Comparison of ENCODE assay signal across 8 cellular contexts in genomic region chr4:90127706-90128345, GRCh38. TPM values are rescaled to one million over a fixed set of nuclear protein-coding genes. Genes with fewer than 3 reads are reported as not detected.
DNase-seq lines count a peak whose midpoint lies in the region; ATAC-seq, FAIRE-seq and TF ChIP-seq lines count a peak whose summit lies in the region.

No MANE protein-coding gene starts in this region.

- H3K4me3 ChIP-seq in GM06990 (replicated peaks; ENCODE audit: low read depth, low read length), result peak overlapping the region; percentile 60
- peak overlapping the region; percentile 70 for H3K4me3 ChIP-seq in HUES48 (ENCODE audit: low read depth, low read length)
- H3K4me3 ChIP-seq in mammary epithelial cell (replicated peaks in 1 of 3; ENCODE audit: insufficient read depth in 1 of 3, low read depth in 2 of 3, low read length in 3 of 3), result peak overlapping the region; percentile 54 to 74 (median 63)
- peak overlapping the region; percentile 66 to 86 for H3K4me3 ChIP-seq in kidney (ENCODE audit: low read length in 2 of 2)

- H3K4me1 ChIP-seq in HUES48 (ENCODE audit: control insufficient read depth, insufficient read depth, low read length) (peaks cover 21% of the 10 kb centered on the region; the same call in 1 of the 2 replicates), mammary epithelial cell (ENCODE audit: insufficient read depth, low read length) (peaks cover 8% of the 10 kb centered on the region), kidney (ENCODE audit: control insufficient read depth in 1 of 2, insufficient read depth in 1 of 2, low read depth in 1 of 2, low read length in 2 of 2) (no peaks in the 10 kb centered on the region)

- no peak for TF ChIP-seq CTCF in GM06990 (IDR thresholded peaks at IDR 0.05; ENCODE audit: insufficient read depth, low read length, poor library complexity, severe bottlenecking)
- TF ChIP-seq CTCF in mammary epithelial cell (conservative IDR thresholded peaks at IDR 0.05 in 1 of 2, IDR thresholded peaks at IDR 0.05 in 1 of 2; ENCODE audit: extremely low read depth in 1 of 2, insufficient read depth in 1 of 2, low read depth in 1 of 2, low read length in 2 of 2), result no peak
- TF ChIP-seq CTCF in kidney (IDR thresholded peaks at IDR 0.05; ENCODE audit: borderline replicate concordance, extremely low read depth, insufficient read depth), result no peak

- ATAC-seq in GM21447 (IDR thresholded peaks at IDR 0.05; ENCODE audit: unreplicated experiment), result peak; percentile 21
- ATAC-seq in stimulated activated naive CD8-positive, alpha-beta T cell treated with anti-CD3 and anti-CD28 coated beads, Interleukin-15, amount 100 ng/mL, for 72 hours, result peak; percentile 29

- no peak overlapping the region for H3K27ac ChIP-seq in HUES48 (ENCODE audit: low read depth, low read length)
- no peak overlapping the region for H3K27ac ChIP-seq in mammary epithelial cell (ENCODE audit: insufficient read depth, low read depth, low read length)
- peak overlapping the region; percentile 90 to 91 for H3K27ac ChIP-seq in kidney (ENCODE audit: low read depth in 2 of 2, low read length in 2 of 2)

- H3K9me3 ChIP-seq in HUES48 (ENCODE audit: control insufficient read depth, insufficient read depth, low read length), result no peaks in the 10 kb centered on the region
- no peaks in the 10 kb centered on the region for H3K9me3 ChIP-seq in mammary epithelial cell (replicated peaks; ENCODE audit: insufficient read depth, low read length)
- no peaks in the 10 kb centered on the region for H3K9me3 ChIP-seq in kidney (ENCODE audit: control insufficient read depth in 1 of 2, low read length in 2 of 2)

- no peak for FAIRE-seq in kidney (lab: Jason Lieb, UNC)

- H3K79me2 ChIP-seq in mammary epithelial cell (ENCODE audit: insufficient read depth, low read length), result no peaks in the 10 kb centered on the region

- no peaks in the 10 kb centered on the region for H3K9me3 Mint-ChIP-seq in stimulated activated naive CD8-positive, alpha-beta T cell treated with anti-CD3 and anti-CD28 coated beads, Interleukin-15, amount 100 ng/mL, for 72 hours

- peaks cover 22% of the 10 kb centered on the region for H3K4me1 Mint-ChIP-seq in stimulated activated naive CD8-positive, alpha-beta T cell treated with anti-CD3 and anti-CD28 coated beads, Interleukin-15, amount 100 ng/mL, for 72 hours

- intact Hi-C loops in mammary epithelial cell (cut with micrococcal nuclease) (loop anchor here (5.0 to 10.0 kb wide), 2 partner anchors 96 to 157 kb away; no protein-coding TSS in a partner anchor), kidney (cut with DNase I) (no loop called here)

- no peaks in the 10 kb centered on the region for H4K20me1 ChIP-seq in mammary epithelial cell (ENCODE audit: insufficient read depth, low read length)

- H3K27me3 ChIP-seq in GM06990 (replicated peaks; ENCODE audit: control insufficient read depth, insufficient read depth, low read length), result no peaks in the 10 kb centered on the region
- peaks cover 49% of the 10 kb centered on the region for H3K27me3 ChIP-seq in HUES48 (ENCODE audit: control insufficient read depth, insufficient read depth, low read length)
- H3K27me3 ChIP-seq in mammary epithelial cell (ENCODE audit: insufficient read depth, low read length), result peaks cover 1% of the 10 kb centered on the region

- in situ Hi-C loops in mammary epithelial cell (cut with MboI; ENCODE audit: low sequenced_read_pairs in 2 of 2), result no loop called here

- WGBS in mammary epithelial cell (ENCODE audit: low coverage, missing lambda C conversion rate), result 2% methylated on average over 12 of the region's 81 CpGs

- dilution Hi-C loops in mammary epithelial cell (cut with HindIII; ENCODE audit: low sequenced_read_pairs), result no loop called here

- BruUV-seq in mammary epithelial cell (replicated peaks; lab: Mats Ljungman, UMichigan), result no TSS peak

- H2AFZ ChIP-seq in mammary epithelial cell (ENCODE audit: low read depth, low read length), result peak overlapping the region; percentile 93

- H3K9ac ChIP-seq in HUES48 (ENCODE audit: low read depth, low read length) (no peak overlapping the region), mammary epithelial cell (ENCODE audit: insufficient read depth, low read length) (no peak overlapping the region), kidney (ENCODE audit: low read length in 2 of 2) (peak overlapping the region in 1 of 2 donors; percentile 90)

- peak overlapping the region; percentile 74 to 80 for H3K4me3 Mint-ChIP-seq in stimulated activated naive CD8-positive, alpha-beta T cell treated with anti-CD3 and anti-CD28 coated beads, Interleukin-15, amount 100 ng/mL, for 72 hours

- peak overlapping the region in 1 of 2 donors; percentile 25 for H3K27ac Mint-ChIP-seq in stimulated activated naive CD8-positive, alpha-beta T cell treated with anti-CD3 and anti-CD28 coated beads, Interleukin-15, amount 100 ng/mL, for 72 hours

- CTCF ChIA-PET in mammary epithelial cell (lab: Charles Lee; ENCODE audit: low non-redundant PET), result no interaction called here

- peak; percentile 32 for DNase-seq in GM06990 (ENCODE audit: extremely low read depth, insufficient read length)
- DNase-seq in mammary epithelial cell, result peak; percentile 25
- peak; percentile 73 for DNase-seq in kidney
- DNase-seq in stimulated activated naive CD8-positive, alpha-beta T cell treated with anti-CD3 and anti-CD28 coated beads, Interleukin-15, amount 100 ng/mL, for 72 hours, result no peak
- DNase-seq in NOMO-1 treated with dmso at 0.1 percent for 144 hours (lab: John Stamatoyannopoulos, UW; ENCODE audit: unreplicated experiment), result no peak
- DNase-seq in central memory CD4-positive, alpha-beta T cell, result no peak

- peaks cover 47% of the 10 kb centered on the region for H3K27me3 Mint-ChIP-seq in stimulated activated naive CD8-positive, alpha-beta T cell treated with anti-CD3 and anti-CD28 coated beads, Interleukin-15, amount 100 ng/mL, for 72 hours

- H3K36me3 ChIP-seq in GM06990 (ENCODE audit: control insufficient read depth, insufficient read depth, low read length) (no peaks in the 10 kb centered on the region), HUES48 (ENCODE audit: control insufficient read depth, insufficient read depth, low read length) (no peaks in the 10 kb centered on the region), mammary epithelial cell (ENCODE audit: insufficient read depth, low read length) (no peaks in the 10 kb centered on the region), kidney (ENCODE audit: control insufficient read depth in 1 of 2, insufficient read depth in 2 of 2, low read length in 2 of 2) (no peaks in the 10 kb centered on the region)

- peak overlapping the region; percentile 94 for H3K4me2 ChIP-seq in mammary epithelial cell (ENCODE audit: insufficient read depth, low read depth, low read length)

RNA-seq across cellular contexts. Expression of gene CCSER1, which starts 0.6 kb away (rescaled TPM):
- total RNA-seq in mammary epithelial cell, result 10 to 100 TPM in 1 of 2 donors, under 1 TPM in 1; 0.26 to 12.0 TPM
- 0.03 TPM for polyA plus RNA-seq in mammary epithelial cell
- not detected for polyA minus RNA-seq in mammary epithelial cell
- total RNA-seq in kidney, result 26.8 TPM
- 4.2 TPM for polyA plus RNA-seq in kidney (ENCODE audit: insufficient read depth, low read depth, low replicate concordance)

Comparison
In these comparisons a context has a peak if more than half of its experiments do, and no peak if none do; other contexts are left out.
1. DNase-seq: peak in GM06990 (single experiment), mammary epithelial cell (single experiment) and kidney (single experiment); none in stimulated activated naive CD8-positive, alpha-beta T cell treated with anti-CD3 and anti-CD28 coated beads, Interleukin-15, amount 100 ng/mL, for 72 hours (0 of 2), NOMO-1 treated with dmso at 0.1 percent for 144 hours (single experiment) and central memory CD4-positive, alpha-beta T cell (single experiment).
2. H3K27ac ChIP-seq: peak in kidney (2 of 2); none in HUES48 (single experiment) and mammary epithelial cell (single experiment).
3. Peak in every context shown above with its lines, with median percentiles within 50 percentile points of each other: H3K4me3 ChIP-seq.